8 cellular contexts compared by ENCODE assay signal in the genomic region with DNA sequence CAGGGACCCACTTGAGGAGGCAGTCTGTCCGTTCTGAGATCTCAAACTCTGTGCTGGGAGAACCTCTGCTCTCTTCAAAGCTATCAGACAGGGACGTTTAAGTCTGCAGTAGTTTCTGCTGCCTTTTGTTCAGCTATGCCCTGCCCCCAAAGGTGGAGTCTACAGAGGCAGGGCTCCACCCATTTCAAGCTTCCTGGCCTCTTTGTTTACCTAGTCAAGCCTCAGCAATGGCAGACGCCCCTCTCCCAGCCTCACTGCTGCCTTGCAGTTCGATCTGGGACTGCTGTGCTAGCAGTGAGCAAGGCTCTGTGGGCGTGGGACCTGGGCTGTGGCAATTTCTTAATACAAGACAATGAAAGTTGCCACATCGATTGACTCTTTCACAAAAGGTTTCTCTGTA. TPM values are rescaled to one million over a fixed set of nuclear protein-coding genes. Genes with fewer than 3 reads are reported as not detected.
"Had no signal": no experiment of that assay in that cellular context is flagged by ENCODE, and none has a peak within 500 bp of the region (broad histone marks: within the 10 kb centered on the region; RNA-seq: fewer than 3 reads in every experiment).

No MANE protein-coding gene starts in this region.

RNA-seq across cellular contexts. Expression of gene C3orf22, which starts 32.7 kb away (rescaled TPM):
- total RNA-seq: HT-29, IMR-90, M059J, PC-9, Peyer's patch, Right ventricle myocardium inferior, RPMI7951, SJCRH30 had no signal
- polyA plus RNA-seq: IMR-90 had no signal
